ENCODE assay signal across 8 cellular contexts in the genomic region with DNA sequence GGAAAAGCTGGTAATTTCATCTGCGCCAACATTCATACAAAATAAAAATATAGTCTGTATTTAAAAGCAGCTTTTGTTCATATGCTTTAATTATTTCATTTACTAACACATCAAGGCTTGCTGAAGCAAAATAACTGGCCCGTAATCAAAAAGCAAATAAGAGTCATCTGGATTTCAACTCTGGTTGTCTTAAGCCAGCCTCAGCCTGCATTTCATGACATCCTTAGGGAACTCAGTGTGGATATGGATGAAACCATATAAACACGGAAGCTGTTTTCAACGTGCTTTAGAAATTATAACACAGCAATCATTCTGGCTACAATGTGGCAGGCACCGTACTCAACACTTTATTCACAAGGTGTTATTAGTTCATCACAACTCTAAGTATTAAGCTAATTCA. TPM values are rescaled to one million over a fixed set of nuclear protein-coding genes. Genes with fewer than 3 reads are reported as not detected.
A peak's percentile ranks its signal among the peaks of the same experiment; 100 is the strongest.
DNase-seq lines count a peak whose midpoint lies in the region; ATAC-seq, FAIRE-seq and TF ChIP-seq lines count a peak whose summit lies in the region.

No MANE protein-coding gene starts in this region.

- no peaks in the 10 kb centered on the region for H3K9me3 ChIP-seq in gastrocnemius medialis

- in situ Hi-C loops in SK-MEL-5 (cut with HindIII; ENCODE audit: low pct_unique_long_range_greater_than_20kb, low sequenced_read_pairs), result no loop called here
- in situ Hi-C loops in gastrocnemius medialis (cut with MboI; ENCODE audit: low sequenced_read_pairs in 4 of 4), result no loop called here

- H3K4me3 ChIP-seq in GM06990 (replicated peaks; ENCODE audit: low read depth, low read length) (peak overlapping the region; percentile 74), fibroblast of the aortic adventitia (ENCODE audit: low read depth, low read length) (peak overlapping the region; percentile 97), gastrocnemius medialis (peak overlapping the region; percentile 76 to 91 (median 84))

- no peak for TF ChIP-seq CTCF in GM06990 (IDR thresholded peaks at IDR 0.05; ENCODE audit: insufficient read depth, low read length, poor library complexity, severe bottlenecking)
- TF ChIP-seq CTCF in fibroblast of the aortic adventitia (IDR thresholded peaks at IDR 0.05; ENCODE audit: insufficient read depth, low read length), result no peak
- no peak for TF ChIP-seq CTCF in gastrocnemius medialis (IDR thresholded peaks at IDR 0.05 in 4 of 5, conservative IDR thresholded peaks at IDR 0.05 in 1 of 5)
- no peak for TF ChIP-seq CTCF in D721Med (IDR thresholded peaks at IDR 0.05; ENCODE audit: insufficient read depth, missing control alignments)

- DNase-seq in GM06990 (ENCODE audit: extremely low read depth, insufficient read length) (no peak), SK-MEL-5 (ENCODE audit: low read depth, low spot score) (peak; percentile 12), fibroblast of the aortic adventitia (ENCODE audit: low read depth) (peak; percentile 27), gastrocnemius medialis (no peak), D721Med (ENCODE audit: insufficient read length, low spot score) (no peak), NCI-H1436 (lab: John Stamatoyannopoulos, UW) (no peak), putamen (ENCODE audit: low spot score) (no peak)

- H3K36me3 ChIP-seq in GM06990 (ENCODE audit: control insufficient read depth, insufficient read depth, low read length) (no peaks in the 10 kb centered on the region; the same call in 1 of the 2 replicates), gastrocnemius medialis (no peaks in the 10 kb centered on the region)

- H3K4me1 ChIP-seq in gastrocnemius medialis, result peaks cover 48 to 50% of the 10 kb centered on the region in 2 donors

- intact Hi-C loops in gastrocnemius medialis (cut with DNase I; ENCODE audit: low total_unique reads), result loop anchor here (5.0 kb wide), 2 partner anchors 59 to 1206 kb away; a partner anchor contains a TSS

- ATAC-seq in gastrocnemius medialis (no peak), HG03354 (IDR thresholded peaks at IDR 0.05; ENCODE audit: poor library complexity, severe bottlenecking, unreplicated experiment) (no peak)

- no peak for TF ChIP-seq POLR2A in gastrocnemius medialis (IDR thresholded peaks at IDR 0.05)

- peak overlapping the region; percentile 83 to 91 (median 88) for H3K27ac ChIP-seq in gastrocnemius medialis

- H3K27me3 ChIP-seq in GM06990 (replicated peaks; ENCODE audit: control insufficient read depth, insufficient read depth, low read length), result no peaks in the 10 kb centered on the region
- H3K27me3 ChIP-seq in gastrocnemius medialis, result no peaks in the 10 kb centered on the region

- FAIRE-seq in D721Med (lab: Jason Lieb, UNC), result no peak

RNA-seq across cellular contexts. Expression of a gene that starts 0.9 kb away (rescaled TPM):
- total RNA-seq in SK-MEL-5 (2014; rRNA removed; shearing (Covaris generic)), result 46.3 and 60.1 TPM in 2 replicates
- polyA plus RNA-seq in SK-MEL-5 (2015; cell fraction: cytosol; rRNA removed), result 23.1 and 26.3 TPM in 2 replicates
- polyA plus RNA-seq in SK-MEL-5 (2015; cell fraction: nucleus; rRNA removed), result 3.8 and 4.7 TPM in 2 replicates
- total RNA-seq in fibroblast of the aortic adventitia (ENCODE audit: low replicate concordance) (56.7 and 88.8 TPM in 2 replicates), gastrocnemius medialis (10 to 100 TPM; 16.8 to 38.6 (median 26.7) TPM)

RNA-seq across cellular contexts. Expression of a gene that starts 58.3 kb away (rescaled TPM):
- 19.9 and 22.3 TPM in 2 replicates for total RNA-seq in SK-MEL-5 (2014; rRNA removed; shearing (Covaris generic))
- polyA plus RNA-seq in SK-MEL-5 (2015; cell fraction: cytosol; rRNA removed), result 13.3 and 14.7 TPM in 2 replicates
- 10.7 and 14.5 TPM in 2 replicates for polyA plus RNA-seq in SK-MEL-5 (2015; cell fraction: nucleus; rRNA removed)
- total RNA-seq in fibroblast of the aortic adventitia (ENCODE audit: low replicate concordance) (17.0 and 25.0 TPM in 2 replicates), gastrocnemius medialis (10 to 100 TPM; 21.2 to 34.1 (median 27.1) TPM)

Comparison
In these comparisons a context has a peak if more than half of its experiments do, and no peak if none do; other contexts are left out.
1. DNase-seq: peak in SK-MEL-5 (single experiment) and fibroblast of the aortic adventitia (single experiment); none in GM06990 (single experiment), gastrocnemius medialis (0 of 2), D721Med (single experiment), NCI-H1436 (single experiment) and putamen (single experiment).
2. Peak in every context shown above with its lines, with median percentiles within 50 percentile points of each other: H3K4me3 ChIP-seq.